ENCODE assay signal across 12 cellular contexts in genomic region chr1:42340093-42340492, GRCh38.
DNase-seq lines count a peak whose midpoint lies in the region; ATAC-seq and TF ChIP-seq lines count a peak whose summit lies in the region.
"Had no signal": no experiment of that assay in that cellular context is flagged by ENCODE, and none has a peak within 500 bp of the region (broad histone marks: within the 10 kb centered on the region; RNA-seq: fewer than 3 reads in every experiment).

No MANE protein-coding gene starts in this region.

- DNase-seq in COLO668 (lab: John Stamatoyannopoulos, UW; ENCODE audit: unreplicated experiment) (peak; percentile 92), NCI-H1105 (lab: John Stamatoyannopoulos, UW) (peak; percentile 99), NCI-H82 treated with DMSO at 0.1 percent for 48 hours (lab: John Stamatoyannopoulos, UW; ENCODE audit: unreplicated experiment) (peak; percentile 78), foreskin fibroblast (peak; percentile 21 to 65), coronary artery (ENCODE audit: low spot score) (no peak), dedifferentiated amniotic fluid mesenchymal stem cell (ENCODE audit: extremely low spot score) (no peak)
- DNase-seq in stimulated activated CD4-positive, alpha-beta T cell treated with anti-CD3 and anti-CD28 coated beads, Interleukin-2, amount 100 ng/mL, for 48 hours, result no peak
- DNase-seq: activated naive CD4-positive, alpha-beta T cell treated with anti-CD3 and anti-CD28 coated beads, Interleukin-2, amount 50 U/mL, for 16 hours; KBM-7; T-helper 9 cell; trophoblast cell had no signal

- TF ChIP-seq CTCF in foreskin fibroblast (IDR thresholded peaks at IDR 0.05; ENCODE audit: low read depth, low read length) (no peak), coronary artery (IDR thresholded peaks at IDR 0.05) (no peak)

- no peak overlapping the region for H3K27ac ChIP-seq in coronary artery

- no peak for ATAC-seq in GM19452 (IDR thresholded peaks at IDR 0.05; ENCODE audit: unreplicated experiment)

- H3K4me3 ChIP-seq in foreskin fibroblast (ENCODE audit: low read depth in 1 of 2, low read length in 2 of 2) (no peak overlapping the region), coronary artery (no peak overlapping the region)

Comparison
In these comparisons a context has a peak if more than half of its experiments do, and no peak if none do; other contexts are left out.
1. DNase-seq: peak in COLO668 (single experiment), NCI-H1105 (single experiment), NCI-H82 treated with DMSO at 0.1 percent for 48 hours (single experiment) and foreskin fibroblast (2 of 2); none in stimulated activated CD4-positive, alpha-beta T cell treated with anti-CD3 and anti-CD28 coated beads, Interleukin-2, amount 100 ng/mL, for 48 hours (0 of 2), coronary artery (single experiment) and dedifferentiated amniotic fluid mesenchymal stem cell (single experiment).